Comparison of ENCODE assay signal across 1 cellular context in genomic region chr6:7680393-7681075, GRCh38.
TF ChIP-seq lines count a peak whose summit lies in the region.

No MANE protein-coding gene starts in this region.

TF ChIP-seq in K562, 482 proteins besides CTCF, POLR2A, EP300 and RAD21 (continued from another document):
- TF ChIP-seq VEZF1 (CRISPR knock-in tag; IDR thresholded peaks at IDR 0.05) (peak; percentile 11; the same call in 1 of the 2 replicates), TEAD2 (tag; IDR thresholded peaks at IDR 0.05) (0 out of 2 replicates have a peak, but pooled peaks have one; percentile 8), NR2C1 (IDR thresholded peaks at IDR 0.05) (no peak), NR2C1 (tag; IDR thresholded peaks at IDR 0.05) (peak; percentile 19; the same call in 1 of the 2 replicates), NCOR1 (IDR thresholded peaks at IDR 0.05) (peak; percentile 50; the same call in 1 of the 2 replicates), BHLHE40 (IDR thresholded peaks at IDR 0.05; ENCODE audit: low read length) (peak; percentile 86), TFE3 (CRISPR knock-in tag; IDR thresholded peaks at IDR 0.05) (peak; percentile 59; the same call in 1 of the 2 replicates), HMBOX1 (IDR thresholded peaks at IDR 0.05) (peak; percentile 53), ZBTB1 (CRISPR knock-in tag; IDR thresholded peaks at IDR 0.05; ENCODE audit: borderline replicate concordance, low read depth) (no peak), TRIM24 (IDR thresholded peaks at IDR 0.05) (0 out of 4 replicates have a peak, but pooled peaks of 1 of the 2 experiments have one; percentile 18), FOXP1 (CRISPR knock-in tag; IDR thresholded peaks at IDR 0.05) (no peak), FOSL1 (tag; conservative IDR thresholded peaks at IDR 0.05) (peak; percentile 76), SMARCE1 (IDR thresholded peaks at IDR 0.05) (peak; percentile 23; the same call in 1 of the 2 replicates), STAT6 (CRISPR knock-in tag; IDR thresholded peaks at IDR 0.05) (no peak), NFIC (IDR thresholded peaks at IDR 0.05) (peak; percentile 50), E2F3 (CRISPR knock-in tag; IDR thresholded peaks at IDR 0.05) (no peak), ID3 (CRISPR knock-in tag; IDR thresholded peaks at IDR 0.05) (no peak), ID3 (tag; IDR thresholded peaks at IDR 0.05) (peak; percentile 60; the same call in 1 of the 2 replicates), CSDE1 (IDR thresholded peaks at IDR 0.05) (no peak), TEAD4 (IDR thresholded peaks at IDR 0.05; ENCODE audit: low read length) (peak; percentile 79), TEAD4 (CRISPR knock-in tag; IDR thresholded peaks at IDR 0.05; ENCODE audit: borderline replicate concordance) (no peak), CBFA2T2 (conservative IDR thresholded peaks at IDR 0.05) (peak; percentile 56), STAT5A (IDR thresholded peaks at IDR 0.05; ENCODE audit: borderline replicate concordance, low read length) (peak; percentile 21), CBX1 (IDR thresholded peaks at IDR 0.05; ENCODE audit: low read depth) (no peak), SRF (CRISPR knock-in tag; IDR thresholded peaks at IDR 0.05) (peak in 1 of 2 experiments; percentile 89; a peak in 2 of 4 replicates)
TF ChIP-seq in K562: peak in this region for 52.
